Comparison of ENCODE assay signal across 16 cellular contexts in the genomic region with DNA sequence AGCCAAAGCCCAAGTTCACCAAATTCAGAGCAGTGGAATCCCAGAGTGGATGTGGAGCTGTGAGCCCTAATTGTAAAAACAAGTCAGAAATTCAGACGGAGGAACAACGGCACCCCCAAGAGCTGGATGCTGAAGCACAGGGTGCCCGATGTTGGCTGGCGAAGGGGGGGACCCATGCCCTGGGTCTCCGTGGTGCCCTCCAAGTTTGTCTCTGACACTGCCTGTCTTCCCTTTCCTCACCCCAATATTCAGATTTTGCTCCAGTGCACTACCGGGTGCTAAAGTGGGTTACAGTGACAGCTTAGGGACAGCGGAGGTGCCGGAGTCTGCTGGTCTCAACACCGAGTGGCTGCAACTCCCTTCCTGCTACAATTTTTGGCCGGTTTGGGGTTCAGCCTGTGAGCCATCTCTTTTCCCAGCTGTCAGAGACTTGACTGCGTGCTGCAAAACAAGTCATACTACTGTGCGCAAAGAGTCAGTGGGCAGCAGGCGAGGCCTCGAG. TPM values are rescaled to one million over a fixed set of nuclear protein-coding genes. Genes with fewer than 3 reads are reported as not detected.
DNase-seq lines count a peak whose midpoint lies in the region; ATAC-seq, FAIRE-seq and TF ChIP-seq lines count a peak whose summit lies in the region.
"Had no signal": no experiment of that assay in that cellular context is flagged by ENCODE, and none has a peak within 500 bp of the region (broad histone marks: within the 10 kb centered on the region; RNA-seq: fewer than 3 reads in every experiment).

No MANE protein-coding gene starts in this region.

- no peaks in the 10 kb centered on the region for H3K9me1 ChIP-seq in K562 (ENCODE audit: control insufficient read depth, insufficient read depth, low read length)

- H2AFZ ChIP-seq in K562 (ENCODE audit: low read depth, low read length), result peak overlapping the region; percentile 75; the same call in 1 of the 2 replicates
- no peak overlapping the region for H2AFZ ChIP-seq in mesenchymal stem cell (ENCODE audit: low read depth, low read length)

- no peak overlapping the region for H3K18ac ChIP-seq in mesenchymal stem cell (ENCODE audit: low read depth in 1 of 2, low read length in 2 of 2)

- TF ChIP-seq POLR2A in K562 (conservative IDR thresholded peaks at IDR 0.05), result no peak
- no peak for TF ChIP-seq POLR2A in gastrocnemius medialis (IDR thresholded peaks at IDR 0.05)

- H2BK15ac ChIP-seq in mesenchymal stem cell (ENCODE audit: low read depth, poor library complexity, severe bottlenecking), result no peak overlapping the region

- H3K36me3 ChIP-seq in K562 (ENCODE audit: control insufficient read depth, insufficient read depth, low read length) (no peaks in the 10 kb centered on the region), iPS-15b (ENCODE audit: control insufficient read depth, insufficient read depth, low read length) (no peaks in the 10 kb centered on the region), gastrocnemius medialis (no peaks in the 10 kb centered on the region), mesenchymal stem cell (ENCODE audit: control insufficient read depth in 1 of 2, insufficient read depth in 2 of 2, low read depth in 1 of 2, low read length in 2 of 2) (no peaks in the 10 kb centered on the region)

- H3K9me3 ChIP-seq in K562 (replicated peaks; ENCODE audit: control insufficient read depth, insufficient read depth, low read depth, low read length), result no peaks in the 10 kb centered on the region
- H3K9me3 ChIP-seq in iPS-15b (ENCODE audit: control insufficient read depth, insufficient read depth, low read length), result no peaks in the 10 kb centered on the region
- H3K9me3 ChIP-seq in gastrocnemius medialis, result no peaks in the 10 kb centered on the region
- H3K9me3 ChIP-seq in mesenchymal stem cell (ENCODE audit: control insufficient read depth, low read length), result no peaks in the 10 kb centered on the region
- H3K9me3 ChIP-seq: Caco-2 had no signal

- POLR2A ChIA-PET in K562 (lab: Yijun Ruan, JAX), result interaction anchor here (0.6 to 2.2 kb wide), 3 partner anchors 13 to 47 kb away, joined by 3 to 6 read pairs (median 3); no protein-coding TSS in a partner anchor

- H4K8ac ChIP-seq in mesenchymal stem cell (ENCODE audit: low read length), result no peak overlapping the region

- no peak overlapping the region for H2BK12ac ChIP-seq in mesenchymal stem cell (ENCODE audit: low read length in 2 of 2)

- no peaks in the 10 kb centered on the region for H3K79me1 ChIP-seq in mesenchymal stem cell (replicated peaks; ENCODE audit: low read length, poor library complexity, severe bottlenecking)

- peaks cover 11 to 19% of the 10 kb centered on the region in 2 experiments for H3K4me1 ChIP-seq in K562 (replicated peaks in 1 of 2; ENCODE audit: control insufficient read depth in 2 of 2, insufficient read depth in 2 of 2, low read length in 2 of 2)
- peaks cover 18% of the 10 kb centered on the region for H3K4me1 ChIP-seq in iPS-15b (ENCODE audit: control insufficient read depth, insufficient read depth, low read length)
- H3K4me1 ChIP-seq in gastrocnemius medialis, result peaks cover 68 to 70% of the 10 kb centered on the region in 2 donors
- peaks cover 5% of the 10 kb centered on the region for H3K4me1 ChIP-seq in mesenchymal stem cell (ENCODE audit: control insufficient read depth, insufficient read depth, low read depth, low read length)
- H3K4me1 ChIP-seq: Caco-2 had no signal

- no peak for FAIRE-seq in K562 (lab: Jason Lieb, UNC)
- FAIRE-seq: GM12891 had no signal

- H3K79me2 ChIP-seq in K562 (ENCODE audit: control insufficient read depth, insufficient read depth, low read length), result no peaks in the 10 kb centered on the region

- DNase-seq in K562 (ENCODE audit: extremely low read depth in 1 of 4, low spot score in 3 of 4), result no peak
- DNase-seq in gastrocnemius medialis, result no peak
- no peak for DNase-seq in NOMO-1 (lab: John Stamatoyannopoulos, UW; ENCODE audit: unreplicated experiment in 2 of 2)
- DNase-seq in mesenchymal stem cell, result no peak
- DNase-seq in putamen (ENCODE audit: low spot score), result no peak
- DNase-seq in activated CD8-positive, alpha-beta memory T cell treated with anti-CD3 and anti-CD28 coated beads, Interleukin-2, amount 10 ng/mL, durations not matched to agents 7 days and 5 days, result no peak
- DNase-seq: AML-193, Caco-2, KBM-7, NCI-H1694, NCI-H2107, NCI-H526, SHP77 had no signal

- H3K4me3 ChIP-seq in K562 (no peak overlapping the region), iPS-15b (ENCODE audit: low read depth, low read length) (no peak overlapping the region), gastrocnemius medialis (no peak overlapping the region), mesenchymal stem cell (ENCODE audit: insufficient read depth in 1 of 2, low read depth in 1 of 2, low read length in 2 of 2) (no peak overlapping the region)

- peak overlapping the region; percentile 43 for H3K27ac ChIP-seq in 22Rv1
- H3K27ac ChIP-seq in K562 (ENCODE audit: extremely low read depth, low read depth, low read length), result no peak overlapping the region
- H3K27ac ChIP-seq in gastrocnemius medialis, result peak overlapping the region; percentile 94 to 97 (median 94)
- H3K27ac ChIP-seq in mesenchymal stem cell (ENCODE audit: low read length, poor library complexity, severe bottlenecking), result no peak overlapping the region

- CTCF ChIA-PET in K562 (lab: Yijun Ruan, JAX; ENCODE audit: low intra/inter-chr PET ratio), result no interaction called here
- CTCF ChIA-PET in activated CD8-positive, alpha-beta memory T cell treated with anti-CD3 and anti-CD28 coated beads, Interleukin-2, amount 10 ng/mL, durations not matched to agents 7 days and 5 days (lab: Charles Lee), result no interaction called here

- ATAC-seq in K562 (no peak), gastrocnemius medialis (no peak)
- no peak for ATAC-seq in activated CD8-positive, alpha-beta memory T cell treated with anti-CD3 and anti-CD28 coated beads, Interleukin-2, amount 10 ng/mL, durations not matched to agents 7 days and 5 days

- no peak overlapping the region for H2BK5ac ChIP-seq in mesenchymal stem cell (ENCODE audit: low read depth, low read length, poor library complexity, severe bottlenecking)

- BruUV-seq in K562 (replicated peaks; lab: Mats Ljungman, UMichigan), result no TSS peak

- TF ChIP-seq RAD21 in K562 (CRISPR knock-in tag; conservative IDR thresholded peaks at IDR 0.05 in 1 of 2, IDR thresholded peaks at IDR 0.05 in 1 of 2), result no peak

- H3K14ac ChIP-seq in mesenchymal stem cell (ENCODE audit: low read length in 2 of 2), result no peak overlapping the region

- H3K9me3 Mint-ChIP-seq in activated CD8-positive, alpha-beta memory T cell treated with anti-CD3 and anti-CD28 coated beads, Interleukin-2, amount 10 ng/mL, durations not matched to agents 7 days and 5 days (ENCODE audit: low read depth), result no peaks in the 10 kb centered on the region

- in situ Hi-C loops in K562 (cut with MboI), result no loop called here
- in situ Hi-C loops in gastrocnemius medialis (cut with MboI; ENCODE audit: low sequenced_read_pairs in 4 of 4), result no loop called here

- H2BK120ac ChIP-seq in mesenchymal stem cell (ENCODE audit: low read depth, low read length), result no peak overlapping the region

- H3K9ac ChIP-seq in K562 (ENCODE audit: insufficient read depth in 1 of 2, low read depth in 2 of 2, low read length in 2 of 2) (no peak overlapping the region), iPS-15b (ENCODE audit: low read depth, low read length) (peak overlapping the region; percentile 1), mesenchymal stem cell (ENCODE audit: low read length) (no peak overlapping the region)

- H4K20me1 ChIP-seq in K562 (replicated peaks; ENCODE audit: control insufficient read depth, insufficient read depth, low read length), result no peaks in the 10 kb centered on the region

- H3K4me2 ChIP-seq in K562 (ENCODE audit: insufficient read depth, low read length) (no peak overlapping the region), mesenchymal stem cell (ENCODE audit: low read length, poor library complexity, severe bottlenecking) (no peak overlapping the region)

- intact Hi-C loops in K562 (cut with micrococcal nuclease) (no loop called here), gastrocnemius medialis (cut with DNase I; ENCODE audit: low total_unique reads) (no loop called here)

- H3K4me1 Mint-ChIP-seq in activated CD8-positive, alpha-beta memory T cell treated with anti-CD3 and anti-CD28 coated beads, Interleukin-2, amount 10 ng/mL, durations not matched to agents 7 days and 5 days, result no peaks in the 10 kb centered on the region

- 70% methylated on average over 14 of the region's 14 CpGs for WGBS in K562 (ENCODE audit: insufficient coverage, low coverage, missing lambda C conversion rate)
- 87% methylated on average over 14 of the region's 14 CpGs for WGBS in mesenchymal stem cell

- H3K4me3 Mint-ChIP-seq in activated CD8-positive, alpha-beta memory T cell treated with anti-CD3 and anti-CD28 coated beads, Interleukin-2, amount 10 ng/mL, durations not matched to agents 7 days and 5 days, result no peak overlapping the region

- peaks cover under 1 to 10% of the 10 kb centered on the region in 2 experiments; a peak in 2 of 5 replicates for H3K27me3 ChIP-seq in K562 (ENCODE audit: control insufficient read depth in 2 of 2, insufficient read depth in 2 of 2, low read length in 2 of 2)
- no peaks in the 10 kb centered on the region for H3K27me3 ChIP-seq in iPS-15b (ENCODE audit: control insufficient read depth, insufficient read depth, low read length)
- no peaks in the 10 kb centered on the region for H3K27me3 ChIP-seq in gastrocnemius medialis
- H3K27me3 ChIP-seq in mesenchymal stem cell (ENCODE audit: control insufficient read depth in 1 of 2, insufficient read depth in 1 of 2, low read length in 2 of 2), result peaks cover 37 to 41% of the 10 kb centered on the region in 2 experiments

- H3K36me3 Mint-ChIP-seq in activated CD8-positive, alpha-beta memory T cell treated with anti-CD3 and anti-CD28 coated beads, Interleukin-2, amount 10 ng/mL, durations not matched to agents 7 days and 5 days, result no peaks in the 10 kb centered on the region

- no peak overlapping the region for H3K4ac ChIP-seq in mesenchymal stem cell (ENCODE audit: low read depth in 1 of 2, low read length in 2 of 2)

- TF ChIP-seq CTCF in 22Rv1 (IDR thresholded peaks at IDR 0.05) (no peak), K562 (IDR thresholded peaks at IDR 0.05 in 2 of 3, conservative IDR thresholded peaks at IDR 0.05 in 1 of 3; ENCODE audit: insufficient read depth in 2 of 3, low read depth in 1 of 3, low read length in 3 of 3) (no peak), gastrocnemius medialis (IDR thresholded peaks at IDR 0.05 in 4 of 5, conservative IDR thresholded peaks at IDR 0.05 in 1 of 5) (no peak)

- no peak overlapping the region for H4K91ac ChIP-seq in mesenchymal stem cell (ENCODE audit: low read length)

- H3K23ac ChIP-seq in mesenchymal stem cell (ENCODE audit: low read length in 2 of 2), result no peak overlapping the region

- peaks cover 21% of the 10 kb centered on the region for H3K27me3 Mint-ChIP-seq in activated CD8-positive, alpha-beta memory T cell treated with anti-CD3 and anti-CD28 coated beads, Interleukin-2, amount 10 ng/mL, durations not matched to agents 7 days and 5 days

- TF ChIP-seq EP300 in K562 (IDR thresholded peaks at IDR 0.05; ENCODE audit: low read length), result no peak

- no peak overlapping the region for H3K27ac Mint-ChIP-seq in activated CD8-positive, alpha-beta memory T cell treated with anti-CD3 and anti-CD28 coated beads, Interleukin-2, amount 10 ng/mL, durations not matched to agents 7 days and 5 days

- H2AK5ac ChIP-seq in mesenchymal stem cell (ENCODE audit: low read length, severe bottlenecking), result no peak overlapping the region

RNA-seq across cellular contexts. Expression of gene GRIP2, which starts 6.6 kb away (rescaled TPM):
- total RNA-seq in K562 (2011; cell fraction: chromatin; rRNA removed; ENCODE audit: low replicate concordance), result not detected in 2 replicates
- total RNA-seq in K562 (2011; cell fraction: nucleolus; rRNA removed), result under 0.01 TPM in 1 of 2 replicates, not detected in the other
- 0.07 TPM in 1 of 2 replicates, not detected in the other for total RNA-seq in K562 (2011; cell fraction: nucleoplasm; rRNA removed)
- not detected in 2 replicates for total RNA-seq in K562 (2014; rRNA removed)
- total RNA-seq in K562 (2014; rRNA removed; fragmentation: Illumina TruSeq; extraction: Trizol), result not detected in 2 replicates
- total RNA-seq in K562 (2015; rRNA removed; fragmentation: Illumina TruSeq; extraction: Trizol), result not detected in 2 replicates
- total RNA-seq in K562 (2021), result not detected in 2 replicates
- polyA plus RNA-seq in K562 (2011; rRNA removed), result not detected in 2 replicates
- polyA plus RNA-seq in K562 (2011; cell fraction: cytosol; rRNA removed), result 0.04 TPM in 1 of 2 replicates, not detected in the other
- 0.03 and 0.06 TPM in 2 replicates for polyA plus RNA-seq in K562 (2011; cell fraction: nucleus; rRNA removed)
- polyA plus RNA-seq in K562 (2012), result 0.04 and 0.06 TPM in 2 replicates
- polyA plus RNA-seq in K562 (2014; fragmentation: Illumina TruSeq; extraction: Trizol), result not detected in 2 replicates
- under 1 TPM; 0.01 TPM for polyA plus RNA-seq in K562 (2014; fragmentation: Nextera tagmentation; extraction: Ambion mirVana)
- polyA plus RNA-seq in K562 (2014; rRNA removed), result 0.03 TPM in 1 of 2 replicates, not detected in the other
- polyA minus RNA-seq in K562 (2011; rRNA and poly(A)+ RNA removed), result not detected in 2 replicates
- polyA minus RNA-seq in K562 (2011; cell fraction: cytosol; rRNA and poly(A)+ RNA removed), result not detected in 2 replicates
- not detected in 2 replicates for polyA minus RNA-seq in K562 (2011; cell fraction: nucleus; rRNA and poly(A)+ RNA removed)
- total RNA-seq in gastrocnemius medialis, result 10 to 100 TPM in 1 of 4 donors, 1 to 10 TPM in 3; 2.8 to 12.6 (median 4.6) TPM
- polyA plus RNA-seq in mesenchymal stem cell (2013, experiment 1 of 2), result 1.2 TPM
- 1.1 TPM for polyA plus RNA-seq in mesenchymal stem cell (2013, experiment 2 of 2)
- total RNA-seq in activated CD8-positive, alpha-beta memory T cell treated with anti-CD3 and anti-CD28 coated beads, Interleukin-2, amount 10 ng/mL, durations not matched to agents 7 days and 5 days, result not detected

Comparison
In these comparisons a context has a peak if more than half of its experiments do, and no peak if none do; other contexts are left out.
1. H3K27ac ChIP-seq: peak in 22Rv1 (single experiment) and gastrocnemius medialis (4 of 4); none in K562 (single experiment) and mesenchymal stem cell (single experiment).